In the genomic region with DNA sequence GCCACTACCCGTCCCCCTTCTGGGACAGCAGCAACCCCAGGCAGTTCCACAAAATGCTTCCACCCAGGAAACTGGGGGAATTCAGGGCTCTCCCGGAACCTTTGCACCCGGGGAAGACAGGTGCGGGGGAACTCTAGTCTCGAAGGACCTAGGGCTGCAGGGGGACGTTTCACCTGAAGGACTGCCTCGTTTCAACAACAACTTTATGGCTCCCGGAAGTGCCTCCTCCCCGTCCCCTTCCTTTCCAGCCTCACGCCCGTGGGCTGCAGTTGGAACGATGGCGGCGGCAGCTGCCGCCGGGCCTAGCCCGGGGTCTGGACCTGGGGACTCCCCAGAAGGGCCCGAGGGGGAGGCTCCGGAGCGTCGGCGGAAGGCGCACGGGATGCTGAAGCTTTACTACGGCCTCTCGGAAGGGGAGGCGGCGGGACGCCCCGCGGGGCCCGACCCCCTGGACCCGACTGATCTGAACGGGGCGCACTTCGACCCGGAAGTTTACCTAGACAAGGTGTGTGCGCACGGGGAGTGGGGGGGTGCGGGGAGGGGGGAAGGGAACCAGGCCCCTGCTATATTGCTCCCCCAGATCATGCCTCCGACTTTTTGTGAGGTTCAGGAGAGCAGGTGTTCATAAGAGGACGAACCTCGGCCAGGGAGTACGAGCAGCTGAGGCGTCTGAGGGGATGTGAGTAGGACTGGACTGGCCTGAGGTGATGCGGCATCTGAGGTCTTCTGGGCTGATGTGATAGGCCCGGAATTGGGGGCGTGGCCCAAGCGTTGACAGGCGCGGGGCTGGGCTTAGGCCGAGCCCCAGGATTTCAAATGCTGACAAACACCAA, we compare ENCODE assay signal across 8 cellular contexts. TPM values are rescaled to one million over a fixed set of nuclear protein-coding genes. Genes with fewer than 3 reads are reported as not detected.
DNase-seq lines count a peak whose midpoint lies in the region; ATAC-seq, FAIRE-seq and TF ChIP-seq lines count a peak whose summit lies in the region.

TSS of gene VPS51 (plus strand) at position 241 of the 833 bp plus-strand sequence. CDS start at position 278, 37 bp downstream.

- H3K27ac ChIP-seq in pancreas (peak within 1 kb of the TSS; percentile 90 to 93 (median 92)), thyroid gland (peak within 1 kb of the TSS; percentile 60 to 87 (median 82))

- ATAC-seq in HG02623 (IDR thresholded peaks at IDR 0.05; ENCODE audit: unreplicated experiment) = peak; percentile 71
- peak; percentile 97 for ATAC-seq in Right ventricle myocardium superior (ENCODE audit: poor library complexity)
- peak; percentile 95 to 97 (median 96) for ATAC-seq in pancreas

- peaks cover 0 to 9% (median 0%) of the 10 kb centered on the region in 3 donors for H3K36me3 ChIP-seq in pancreas
- peaks cover 0 to 3% of the 10 kb centered on the region in 2 donors for H3K36me3 ChIP-seq in thyroid gland

- FAIRE-seq in pancreas (lab: Jason Lieb, UNC) = no peak

- DNase-seq in GM10266 (ENCODE audit: extremely low spot score) (peak; percentile 93), NCI-H128 (lab: John Stamatoyannopoulos, UW; ENCODE audit: unreplicated experiment) (peak; percentile 94), SW 1271 (lab: John Stamatoyannopoulos, UW) (peak; percentile 71 to 85), Right ventricle myocardium superior (peak; percentile 95), pancreas (peak; percentile 84 to 93 (median 90)), thyroid gland (peak; percentile 92 to 93)
- peak; percentile 60 for DNase-seq in activated naive CD8-positive, alpha-beta T cell treated with anti-CD3 and anti-CD28 coated beads, Interleukin-2, amount 50 U/mL, for 16 hours (ENCODE audit: low read depth, low spot score)

- WGBS in pancreas, 2 donors = 0 to 1% methylated on average over 46 to 52 of the region's 52 CpGs
- WGBS in thyroid gland, 2 donors = 0 to 1% methylated on average over 16 to 23 of the region's 52 CpGs

- H3K4me3 ChIP-seq in pancreas (peak within 1 kb of the TSS; percentile 59 to 78 (median 68)), thyroid gland (replicated peaks in 1 of 3) (peak within 1 kb of the TSS; percentile 27 to 84 (median 55))

- H3K9me3 ChIP-seq in pancreas = no peaks in the 10 kb centered on the region
- H3K9me3 ChIP-seq in thyroid gland = no peaks in the 10 kb centered on the region

- TF ChIP-seq POLR2A in thyroid gland (IDR thresholded peaks at IDR 0.05) = peak; percentile 59 to 71

- TF ChIP-seq CTCF in GM10266 (IDR thresholded peaks at IDR 0.05; ENCODE audit: control insufficient read depth, insufficient read depth, low read depth, missing control alignments) (no peak), pancreas (IDR thresholded peaks at IDR 0.05) (no peak), thyroid gland (IDR thresholded peaks at IDR 0.05) (peak in 1 of 6 experiments; percentile 19)

- H3K27me3 ChIP-seq in pancreas (no peaks in the 10 kb centered on the region), thyroid gland (no peaks in the 10 kb centered on the region)

- intact Hi-C loops in Right ventricle myocardium superior (cut with DNase I) = no loop called here
- intact Hi-C loops in pancreas (cut with DNase I) = no loop called here
- intact Hi-C loops in thyroid gland (cut with DNase I) = no loop called here

- H3K4me1 ChIP-seq in pancreas = peaks cover 0 to 13% (median 11%) of the 10 kb centered on the region in 3 donors
- peaks cover 10 to 12% of the 10 kb centered on the region in 2 donors for H3K4me1 ChIP-seq in thyroid gland

RNA-seq across cellular contexts. Expression of gene VPS51, which starts in this region (rescaled TPM):
- total RNA-seq in Right ventricle myocardium superior (88.1 TPM), pancreas (100 to 1,000 TPM in 5 of 6 donors, 10 to 100 TPM in 1; 85.4 to 150 (median 130) TPM), thyroid gland (100 to 1,000 TPM; 222 to 608 (median 469) TPM)
- polyA plus RNA-seq in pancreas = 100 to 1,000 TPM; 119 to 179 TPM

Comparison
In these comparisons a context has a peak if more than half of its experiments do, and no peak if none do; other contexts are left out.
1. Peak in every context shown above with its lines: DNase-seq, ATAC-seq, H3K4me3 ChIP-seq and H3K27ac ChIP-seq.